ENCODE assay signal across 9 cellular contexts in the genomic region with DNA sequence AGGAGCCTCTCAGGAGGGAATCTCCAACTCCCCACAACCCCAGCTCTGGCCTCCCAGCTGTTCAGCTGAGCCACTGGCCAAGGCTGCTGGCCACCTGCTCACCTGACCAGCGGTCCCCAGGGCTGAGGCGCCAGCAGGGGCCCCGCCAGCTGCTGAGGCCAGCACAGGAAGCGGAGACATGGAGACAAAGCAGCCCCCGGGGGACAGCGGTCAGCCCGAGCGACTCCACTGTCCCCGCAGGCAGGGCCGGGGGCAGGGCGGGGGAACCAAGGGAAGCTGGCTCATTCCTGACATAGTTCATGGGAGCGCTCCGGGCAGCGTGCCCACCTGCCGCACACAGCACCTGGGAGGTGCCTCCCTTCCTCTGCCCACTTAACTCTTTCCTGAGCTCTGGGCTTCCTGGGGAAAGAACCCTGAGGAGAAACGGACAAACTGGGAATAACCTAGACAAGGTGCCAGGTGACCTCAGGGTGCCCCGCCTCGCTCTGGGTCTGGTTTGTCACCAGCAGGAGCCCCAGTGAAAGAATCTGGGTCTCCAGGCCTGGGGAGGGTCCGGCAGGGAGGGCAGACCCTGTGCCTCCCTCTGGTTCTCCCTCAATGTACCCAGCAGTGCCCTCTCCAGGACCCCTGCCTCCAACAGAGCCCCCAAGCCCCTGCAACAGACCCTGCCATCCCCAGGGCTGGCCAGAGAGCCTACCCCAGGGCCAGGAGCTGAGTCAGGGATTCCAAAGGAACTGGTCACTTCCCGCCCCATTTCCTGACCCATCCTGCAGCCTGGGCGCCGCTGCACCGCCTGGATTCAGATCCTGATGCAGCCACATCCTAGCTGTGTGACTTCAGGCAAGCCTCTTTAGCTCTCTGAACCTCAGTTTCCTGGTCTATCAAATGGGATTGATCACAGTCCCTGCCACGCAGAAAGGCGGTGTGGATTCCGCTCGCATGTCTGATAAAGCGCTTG. TPM values are rescaled to one million over a fixed set of nuclear protein-coding genes. Genes with fewer than 3 reads are reported as not detected.
A peak's percentile ranks its signal among the peaks of the same experiment; 100 is the strongest.
DNase-seq lines count a peak whose midpoint lies in the region; ATAC-seq, FAIRE-seq and TF ChIP-seq lines count a peak whose summit lies in the region.
"Had no signal": no experiment of that assay in that cellular context is flagged by ENCODE, and none has a peak within 500 bp of the region (broad histone marks: within the 10 kb centered on the region; RNA-seq: fewer than 3 reads in every experiment).

No MANE protein-coding gene starts in this region.

- peak overlapping the region; percentile 87 for H4K91ac ChIP-seq in H1 (replicated peaks; ENCODE audit: insufficient read length, low read length)

- peak overlapping the region in 2 of 4 experiments; percentile 32 to 42; a peak in 4 of 7 replicates for H3K9ac ChIP-seq in H1 (replicated peaks in 1 of 4; ENCODE audit: extremely low read depth in 1 of 4, low read depth in 3 of 4, low read length in 3 of 4)

- H4K5ac ChIP-seq in H1 (ENCODE audit: insufficient read length, low read depth, low read length) = peak overlapping the region; percentile 8

- DNase-seq in AG09309 (ENCODE audit: low read depth) (no peak), NCI-H2171 (lab: John Stamatoyannopoulos, UW) (peak; percentile 45), H1 (ENCODE audit: low read depth in 1 of 2, low spot score in 2 of 2) (peak in 1 of 2 experiments; percentile 72), mesothelial cell of epicardium (ENCODE audit: low spot score in 2 of 2, unreplicated experiment in 2 of 2) (peak in 1 of 2 experiments; percentile 74), BE2C (no peak)
- no peak for DNase-seq in stimulated activated CD4-positive, alpha-beta T cell treated with anti-CD3 and anti-CD28 coated beads, Interleukin-15, amount 100 ng/mL, for 24 hours

- peaks cover 25% of the 10 kb centered on the region for H3K36me3 Mint-ChIP-seq in mesothelial cell of epicardium
- H3K36me3 Mint-ChIP-seq in stimulated activated memory B cell treated with anti-CD40 and anti-IgM and Interleukin-4, amounts not matched to agents 10 μg/mL and 1 μg/mL and 100 μg/mL, for 72 hours = no peaks in the 10 kb centered on the region
- H3K36me3 Mint-ChIP-seq: activated naive CD4-positive, alpha-beta T cell treated with anti-CD3 and anti-CD28 coated beads, Interleukin-2, amount 50 U/mL, for 24 hours had no signal

- peaks cover 7 to 30% of the 10 kb centered on the region in 2 experiments for H4K20me1 ChIP-seq in H1 (replicated peaks in 1 of 2; ENCODE audit: control insufficient read depth in 1 of 2, insufficient read depth in 2 of 2, low read length in 2 of 2)

- ATAC-seq in stimulated activated memory B cell treated with anti-CD40 and anti-IgM and Interleukin-4, amounts not matched to agents 10 μg/mL and 1 μg/mL and 100 μg/mL, for 72 hours = no peak
- ATAC-seq in GM18909 (IDR thresholded peaks at IDR 0.05; ENCODE audit: poor library complexity, unreplicated experiment) = no peak

- H3K9me3 ChIP-seq in H1 (ENCODE audit: insufficient read depth in 2 of 2, low read depth in 1 of 2, low read length in 1 of 2) (no peaks in the 10 kb centered on the region), BE2C (no peaks in the 10 kb centered on the region)

- H2BK15ac ChIP-seq in H1 (ENCODE audit: low read length) = peak overlapping the region; percentile 95

- H2AK5ac ChIP-seq in H1 (ENCODE audit: low read depth, low read length) = peak overlapping the region; percentile 96

- no peaks in the 10 kb centered on the region for H3K9me3 Mint-ChIP-seq in mesothelial cell of epicardium
- peaks cover 10% of the 10 kb centered on the region for H3K9me3 Mint-ChIP-seq in stimulated activated memory B cell treated with anti-CD40 and anti-IgM and Interleukin-4, amounts not matched to agents 10 μg/mL and 1 μg/mL and 100 μg/mL, for 72 hours
- H3K9me3 Mint-ChIP-seq: activated naive CD4-positive, alpha-beta T cell treated with anti-CD3 and anti-CD28 coated beads, Interleukin-2, amount 50 U/mL, for 24 hours had no signal

- peak overlapping the region; percentile 65 for H2BK120ac ChIP-seq in H1 (replicated peaks; ENCODE audit: low read depth, low read length)

- FAIRE-seq in H1 (lab: Jason Lieb, UNC) = no peak

- peak overlapping the region; percentile 100 for H3K27ac Mint-ChIP-seq in mesothelial cell of epicardium
- H3K27ac Mint-ChIP-seq in stimulated activated memory B cell treated with anti-CD40 and anti-IgM and Interleukin-4, amounts not matched to agents 10 μg/mL and 1 μg/mL and 100 μg/mL, for 72 hours = no peak overlapping the region
- H3K27ac Mint-ChIP-seq: activated naive CD4-positive, alpha-beta T cell treated with anti-CD3 and anti-CD28 coated beads, Interleukin-2, amount 50 U/mL, for 24 hours had no signal

- TF ChIP-seq POLR2A in H1 (IDR thresholded peaks at IDR 0.05; ENCODE audit: control extremely low read depth in 1 of 2, low read depth in 2 of 2, low read length in 2 of 2) = peak in 1 of 2 experiments; percentile 43; a peak in 1 of 3 replicates

- H3K4me1 ChIP-seq in H1 (replicated peaks in 1 of 4; ENCODE audit: control insufficient read depth in 3 of 4, insufficient read depth in 4 of 4, low read length in 3 of 4) (peaks cover 18 to 40% (median 32%) of the 10 kb centered on the region in 4 experiments), BE2C (peaks cover 11% of the 10 kb centered on the region)

- CTCF ChIA-PET in H1 (lab: Charles Lee; ENCODE audit: partially characterized antibody) = interaction anchor here (1.0 to 14.5 kb wide), 10 partner anchors 8 to 133 kb away, joined by 3 to 202 read pairs (median 3); a partner anchor contains a TSS

- no peak overlapping the region for H3K56ac ChIP-seq in H1 (replicated peaks; ENCODE audit: insufficient read length, low read depth, low read length)

- TF ChIP-seq RAD21 in H1 (IDR thresholded peaks at IDR 0.05 in 1 of 2, conservative IDR thresholded peaks at IDR 0.05 in 1 of 2; ENCODE audit: low read depth in 2 of 2, low read length in 2 of 2) = no peak

- H3K4me1 Mint-ChIP-seq in mesothelial cell of epicardium = peaks cover 61% of the 10 kb centered on the region
- peaks cover 29% of the 10 kb centered on the region for H3K4me1 Mint-ChIP-seq in stimulated activated memory B cell treated with anti-CD40 and anti-IgM and Interleukin-4, amounts not matched to agents 10 μg/mL and 1 μg/mL and 100 μg/mL, for 72 hours

- H3K4me3 ChIP-seq in AG09309 (ENCODE audit: control insufficient read depth, low read depth, low read length) (peak overlapping the region; percentile 38), H1 (ENCODE audit: extremely low read depth in 1 of 4, insufficient read depth in 2 of 4, low read depth in 3 of 4, low read length in 4 of 4) (peak overlapping the region; percentile 3 to 49 (median 28); a peak in 7 of 8 replicates), BE2C (ENCODE audit: low read depth, low read length) (no peak overlapping the region)

- no peaks in the 10 kb centered on the region for H3K27me3 Mint-ChIP-seq in mesothelial cell of epicardium (ENCODE audit: low read depth)
- H3K27me3 Mint-ChIP-seq in stimulated activated memory B cell treated with anti-CD40 and anti-IgM and Interleukin-4, amounts not matched to agents 10 μg/mL and 1 μg/mL and 100 μg/mL, for 72 hours = peaks cover 87% of the 10 kb centered on the region
- H3K27me3 Mint-ChIP-seq: activated naive CD4-positive, alpha-beta T cell treated with anti-CD3 and anti-CD28 coated beads, Interleukin-2, amount 50 U/mL, for 24 hours had no signal

- H3K79me1 ChIP-seq in H1 (ENCODE audit: low read depth, low read length) = peaks cover 24% of the 10 kb centered on the region; the same call in 1 of the 2 replicates

- peaks cover 7 to 27% (median 19%) of the 10 kb centered on the region in 4 experiments for H3K36me3 ChIP-seq in H1 (ENCODE audit: control insufficient read depth in 2 of 4, insufficient read depth in 4 of 4, low read length in 3 of 4)
- H3K36me3 ChIP-seq in BE2C = no peaks in the 10 kb centered on the region

- peak overlapping the region; percentile 39; the same call in 1 of the 2 replicates for H4K8ac ChIP-seq in H1 (ENCODE audit: extremely low read depth, insufficient read depth, low read length)

- no peaks in the 10 kb centered on the region for H3K27me3 ChIP-seq in H1 (replicated peaks in 1 of 4; ENCODE audit: control insufficient read depth in 3 of 4, extremely low read depth in 1 of 4, insufficient read depth in 3 of 4, low read length in 3 of 4)
- H3K27me3 ChIP-seq in BE2C = no peaks in the 10 kb centered on the region

- H2BK20ac ChIP-seq in H1 (ENCODE audit: low read length) = peak overlapping the region; percentile 99; the same call in 1 of the 2 replicates

- POLR2A ChIA-PET in H1 (lab: Charles Lee; ENCODE audit: partially characterized antibody) = interaction anchor here (0.6 to 6.1 kb wide), 16 partner anchors 10 to 73 kb away, joined by 3 to 52 read pairs (median 4); a partner anchor contains a TSS

- no peak for TF ChIP-seq CTCF in AG09309 (IDR thresholded peaks at IDR 0.05; ENCODE audit: control insufficient read depth, insufficient read depth, low read depth, low read length, missing control alignments)
- no peak for TF ChIP-seq CTCF in H1 (IDR thresholded peaks at IDR 0.05; ENCODE audit: control extremely low read depth in 1 of 3, insufficient read depth in 1 of 3, low read depth in 1 of 3, low read length in 3 of 3)
- no peak for TF ChIP-seq CTCF in mesothelial cell of epicardium (IDR thresholded peaks at IDR 0.05; ENCODE audit: unreplicated experiment)
- TF ChIP-seq CTCF in BE2C (IDR thresholded peaks at IDR 0.05; ENCODE audit: low read depth, low read length) = no peak

- peak overlapping the region; percentile 56 for H3K4me3 Mint-ChIP-seq in mesothelial cell of epicardium
- H3K4me3 Mint-ChIP-seq in stimulated activated memory B cell treated with anti-CD40 and anti-IgM and Interleukin-4, amounts not matched to agents 10 μg/mL and 1 μg/mL and 100 μg/mL, for 72 hours = no peak overlapping the region
- H3K4me3 Mint-ChIP-seq: activated naive CD4-positive, alpha-beta T cell treated with anti-CD3 and anti-CD28 coated beads, Interleukin-2, amount 50 U/mL, for 24 hours had no signal

- H3K23me2 ChIP-seq in H1 (ENCODE audit: low read depth, low read length) = peaks cover 9% of the 10 kb centered on the region; the same call in 1 of the 2 replicates

- 38% methylated on average over 20 of the region's 28 CpGs; no CpG with 5 or more reads in 1 of the 2 experiments for WGBS in H1 (ENCODE audit: extremely low coverage in 1 of 2, insufficient coverage in 1 of 2, insufficient read length in 1 of 2, insufficient replicate concordance in 2 of 2, low coverage in 1 of 2, low lambda C conversion rate in 2 of 2, missing lambda C conversion rate in 1 of 2), 2 experiments

- peak overlapping the region; percentile 69; the same call in 1 of the 2 replicates for H3K27ac ChIP-seq in H1 (ENCODE audit: low read depth, low read length)

- no peak overlapping the region for H3K14ac ChIP-seq in H1 (ENCODE audit: insufficient read length)

- H2BK5ac ChIP-seq in H1 (ENCODE audit: low read depth, low read length) = peak overlapping the region; percentile 86

- peak overlapping the region; percentile 97 for H2BK12ac ChIP-seq in H1 (ENCODE audit: low read depth, low read length)

- peak overlapping the region; percentile 88 for H3K4ac ChIP-seq in H1 (replicated peaks; ENCODE audit: insufficient read length, low read depth, low read length)

- peak in 1 of 2 experiments; percentile 4; a peak in 1 of 3 replicates for TF ChIP-seq EP300 in H1 (IDR thresholded peaks at IDR 0.05; ENCODE audit: borderline replicate concordance in 1 of 2, low read depth in 2 of 2, low read length in 2 of 2)

- no peak overlapping the region for H3K23ac ChIP-seq in H1 (ENCODE audit: insufficient read length)

- H3K79me2 ChIP-seq in H1 (ENCODE audit: control insufficient read depth in 1 of 2, insufficient read depth in 2 of 2, low read length in 2 of 2) = peaks cover 4 to 78% of the 10 kb centered on the region in 2 experiments; a peak in 3 of 4 replicates

- H2AFZ ChIP-seq in H1 (ENCODE audit: low read length) = no peak overlapping the region

- peak overlapping the region; percentile 70 to 74 for H3K4me2 ChIP-seq in H1 (ENCODE audit: insufficient read depth in 1 of 2, low read depth in 2 of 2, low read length in 2 of 2)

- peak overlapping the region; percentile 95 for H3K18ac ChIP-seq in H1 (ENCODE audit: extremely low read depth, low read length)

RNA-seq across cellular contexts. Expression of a gene that starts 10.6 kb away (rescaled TPM):
- total RNA-seq in H1 (2021; fragmentation: NEBNext Ultra II Directional; extraction: Animal tissue kit (Norgen Biotek cat#: 25700)) = 28.4 and 33.6 TPM in 2 replicates
- polyA plus RNA-seq in H1 (2011; rRNA removed) = 26.8 and 42.2 TPM in 2 replicates
- 24.2 TPM for polyA plus RNA-seq in H1 (2011; cell fraction: cytosol; rRNA removed)
- polyA plus RNA-seq in H1 (2011; cell fraction: nucleus; rRNA removed) = 69.5 TPM
- 23.3 to 29.4 TPM (median 24.9 TPM) in 4 replicates for polyA plus RNA-seq in H1 (2012, experiment 1 of 2)
- 28.9 TPM for polyA plus RNA-seq in H1 (2012, experiment 2 of 2)
- polyA plus RNA-seq in H1 (2013, experiment 1 of 2) = 33.8 TPM
- 33.1 TPM for polyA plus RNA-seq in H1 (2013, experiment 2 of 2)
- 44.2 and 53.8 TPM in 2 replicates for polyA minus RNA-seq in H1 (2011; rRNA and poly(A)+ RNA removed)
- polyA minus RNA-seq in H1 (2011; cell fraction: cytosol; rRNA and poly(A)+ RNA removed) = 30.1 TPM
- 34.1 TPM for polyA minus RNA-seq in H1 (2011; cell fraction: nucleus; rRNA and poly(A)+ RNA removed)
- 71.8 to 76.3 TPM (median 75.0 TPM) in 3 replicates for total RNA-seq in mesothelial cell of epicardium
- 6.2 TPM for polyA plus RNA-seq in BE2C (2012; ENCODE audit: insufficient read depth, insufficient read length, low read depth)
